ENCODE assay signal across 21 cellular contexts in the genomic region with DNA sequence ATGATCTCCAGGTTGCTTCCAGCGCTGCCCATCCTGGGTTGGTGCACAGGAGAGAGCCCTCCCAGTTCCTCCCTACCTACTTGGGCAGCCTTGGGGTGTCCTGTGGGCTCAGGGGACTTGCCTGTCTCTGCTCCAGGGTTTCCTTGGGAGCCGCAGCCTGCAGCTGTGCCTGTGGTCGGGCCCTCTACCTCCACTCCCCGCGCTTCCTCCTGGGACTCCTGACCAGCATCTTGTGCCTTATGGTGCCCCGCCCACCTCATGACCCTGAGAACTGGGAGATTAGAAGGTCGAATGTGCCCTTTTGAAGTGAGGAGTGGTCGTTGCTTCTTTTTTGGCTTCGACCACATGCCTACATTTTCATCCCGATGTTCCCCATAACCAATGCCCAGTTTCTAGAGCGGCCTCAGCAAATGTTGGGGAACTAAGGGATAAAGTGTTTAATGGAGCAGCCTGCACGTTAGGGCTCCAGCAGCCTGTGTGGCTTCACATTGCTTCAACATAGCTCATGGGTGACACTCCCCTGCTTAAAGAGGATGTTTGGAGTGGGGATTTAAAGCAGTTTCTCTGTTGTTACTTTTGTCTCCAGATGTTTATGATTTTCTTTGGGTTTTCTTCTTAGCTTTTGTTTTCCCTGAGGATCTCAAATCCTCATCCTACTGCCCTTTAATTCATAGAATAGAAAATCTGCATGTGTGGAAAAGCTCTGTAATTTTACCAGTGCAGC.
"Had no signal": no experiment of that assay in that cellular context is flagged by ENCODE, and none has a peak within 500 bp of the region (broad histone marks: within the 10 kb centered on the region; RNA-seq: fewer than 3 reads in every experiment).

No MANE protein-coding gene starts in this region.

- H3K4me3 ChIP-seq: hepatocyte, mucosa of descending colon, pancreas, right lobe of liver, testis, upper lobe of left lung had no signal

- DNase-seq: activated CD4-positive, alpha-beta memory T cell treated with anti-CD3 and anti-CD28 coated beads for 36 hours; activated effector memory CD4-positive, alpha-beta T cell treated with Interleukin-2 at 50 U/mL for 16 hours; activated naive CD4-positive, alpha-beta T cell treated with anti-CD3 and anti-CD28 coated beads, Interleukin-2, amount 10 ng/mL, durations not matched to agents 7 days and 5 days; activated T-cell treated with anti-CD3 and anti-CD28 coated beads, Interleukin-2, amount 50 U/mL, for 1 hour; cerebellar nuclear complex; cortex of kidney; foreskin keratinocyte; left cardiac atrium; mesenchymal stem cell; naive thymus-derived CD4-positive, alpha-beta T cell; pancreas; right lobe of liver; stimulated activated CD4-positive, alpha-beta T cell treated with anti-CD3 and anti-CD28 coated beads, Interleukin-4, amount 100 ng/mL, for 4 hours; SW 1271; testis; upper lobe of left lung; WERI-Rb-1 had no signal

- ATAC-seq: esophagus mucosa; foreskin keratinocyte; left cardiac atrium; naive thymus-derived CD4-positive, alpha-beta T cell; pancreas; right lobe of liver; stimulated activated memory B cell treated with anti-CD40 and anti-IgM and Interleukin-4, amounts not matched to agents 10 μg/mL and 1 μg/mL and 100 μg/mL, for 72 hours had no signal
